13 cellular contexts compared by ENCODE assay signal in genomic region chr6:169092375-169092774, GRCh38.
DNase-seq lines count a peak whose midpoint lies in the region; ATAC-seq and TF ChIP-seq lines count a peak whose summit lies in the region.
"Had no signal": no experiment of that assay in that cellular context is flagged by ENCODE, and none has a peak within 500 bp of the region (broad histone marks: within the 10 kb centered on the region; RNA-seq: fewer than 3 reads in every experiment).

No MANE protein-coding gene starts in this region.

- TF ChIP-seq CTCF in fibroblast of mammary gland (conservative IDR thresholded peaks at IDR 0.05; ENCODE audit: control insufficient read depth, insufficient read depth, low read depth, low read length) = no peak
- TF ChIP-seq CTCF in tibial nerve (IDR thresholded peaks at IDR 0.05) = no peak

- TF ChIP-seq POLR2A in tibial nerve (IDR thresholded peaks at IDR 0.05) = no peak

- peaks cover 0 to 15% (median 2%) of the 10 kb centered on the region in 4 donors for H3K9me3 ChIP-seq in tibial nerve
- H3K9me3 ChIP-seq: pancreas had no signal

- H3K4me3 ChIP-seq in fibroblast of mammary gland (ENCODE audit: control insufficient read depth, low read depth, low read length) (no peak overlapping the region), tibial nerve (no peak overlapping the region)
- H3K4me3 ChIP-seq: pancreas had no signal

- no peak for TF ChIP-seq EP300 in tibial nerve (IDR thresholded peaks at IDR 0.05)

- peak; percentile 64 for DNase-seq in fibroblast of mammary gland (ENCODE audit: low read depth)
- DNase-seq in tibial nerve (ENCODE audit: low spot score in 2 of 2) = no peak
- no peak for DNase-seq in putamen (ENCODE audit: low spot score)
- no peak for DNase-seq in SK-N-DZ (ENCODE audit: low spot score)
- DNase-seq in foreskin melanocyte = no peak
- DNase-seq: activated CD4-positive, alpha-beta T cell treated with anti-CD3 and anti-CD28 coated beads, Interleukin-2, amount 50 U/mL, for 1 hour; activated naive CD8-positive, alpha-beta T cell treated with anti-CD3 and anti-CD28 coated beads, Interleukin-2, amount 10 ng/mL, durations not matched to agents 7 days and 5 days; CD4-positive, alpha-beta T cell; NCI-H1417 treated with DMSO at 0.1 percent for 48 hours; pancreas had no signal

- no peaks in the 10 kb centered on the region for H3K27me3 ChIP-seq in tibial nerve
- H3K27me3 ChIP-seq: pancreas had no signal

- H3K27ac ChIP-seq in tibial nerve = peak overlapping the region in 2 of 4 donors; percentile 28
- H3K27ac ChIP-seq: pancreas had no signal

- H3K4me1 ChIP-seq in tibial nerve = peaks cover 0 to 26% (median 0%) of the 10 kb centered on the region in 4 donors
- H3K4me1 ChIP-seq: pancreas had no signal

- ATAC-seq in GM18858 (IDR thresholded peaks at IDR 0.05; ENCODE audit: unreplicated experiment) = peak; percentile 55
- peak; percentile 91 for ATAC-seq in GM21528 (IDR thresholded peaks at IDR 0.05; ENCODE audit: low FRiP score, unreplicated experiment)
- ATAC-seq in HG03469 (IDR thresholded peaks at IDR 0.05; ENCODE audit: unreplicated experiment) = peak; percentile 89
- ATAC-seq: pancreas had no signal

- no peaks in the 10 kb centered on the region for H3K36me3 ChIP-seq in tibial nerve
- H3K36me3 ChIP-seq: pancreas had no signal

- 37 to 43% methylated on average over 3 of the region's 3 CpGs for WGBS in tibial nerve, 2 donors
